ENCODE assay signal across 1 cellular context in the genomic region with DNA sequence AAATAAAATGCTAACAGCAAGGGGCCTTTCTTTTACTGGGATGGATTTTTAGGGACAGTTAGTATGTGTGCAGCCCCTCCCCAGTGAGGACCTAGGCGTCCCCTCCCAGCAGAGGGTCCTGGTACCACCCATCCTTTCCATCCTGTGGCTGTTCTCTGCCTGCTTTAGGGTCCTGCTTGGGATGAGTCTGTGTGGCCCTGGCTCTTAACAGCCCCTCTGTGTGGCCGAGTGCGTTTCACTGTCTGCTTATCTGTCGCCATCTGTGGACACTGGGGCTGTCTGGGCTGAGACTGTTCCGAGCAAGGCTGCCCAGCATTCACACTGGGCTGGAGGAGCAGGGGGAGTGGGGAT.
TF ChIP-seq lines count a peak whose summit lies in the region.

No MANE protein-coding gene starts in this region.

TF ChIP-seq in SK-N-SH treated with all-trans-retinoic acid at 6 μM for 48 hours, 23 proteins besides CTCF, POLR2A, EP300 and RAD21 (continued from another document):
- TF ChIP-seq ZFP30 (CRISPR knock-in tag; IDR thresholded peaks at IDR 0.05): no peak
- no peak for TF ChIP-seq SNAI2 (CRISPR knock-in tag; IDR thresholded peaks at IDR 0.05)
- no peak for TF ChIP-seq CSDC2 (CRISPR knock-in tag; IDR thresholded peaks at IDR 0.05)
- TF ChIP-seq CREB5 (CRISPR knock-in tag; IDR thresholded peaks at IDR 0.05; ENCODE audit: low read depth): no peak
- TF ChIP-seq TCF4 (CRISPR knock-in tag; IDR thresholded peaks at IDR 0.05; ENCODE audit: borderline replicate concordance): no peak
- TF ChIP-seq GLIS3 (CRISPR knock-in tag; IDR thresholded peaks at IDR 0.05): no peak
- no peak for TF ChIP-seq ESRRG (CRISPR knock-in tag; IDR thresholded peaks at IDR 0.05)
- no peak for TF ChIP-seq RARB (CRISPR knock-in tag; IDR thresholded peaks at IDR 0.05)
- TF ChIP-seq PPARA (CRISPR knock-in tag; IDR thresholded peaks at IDR 0.05; ENCODE audit: borderline replicate concordance): no peak
- TF ChIP-seq, protein P1, sequence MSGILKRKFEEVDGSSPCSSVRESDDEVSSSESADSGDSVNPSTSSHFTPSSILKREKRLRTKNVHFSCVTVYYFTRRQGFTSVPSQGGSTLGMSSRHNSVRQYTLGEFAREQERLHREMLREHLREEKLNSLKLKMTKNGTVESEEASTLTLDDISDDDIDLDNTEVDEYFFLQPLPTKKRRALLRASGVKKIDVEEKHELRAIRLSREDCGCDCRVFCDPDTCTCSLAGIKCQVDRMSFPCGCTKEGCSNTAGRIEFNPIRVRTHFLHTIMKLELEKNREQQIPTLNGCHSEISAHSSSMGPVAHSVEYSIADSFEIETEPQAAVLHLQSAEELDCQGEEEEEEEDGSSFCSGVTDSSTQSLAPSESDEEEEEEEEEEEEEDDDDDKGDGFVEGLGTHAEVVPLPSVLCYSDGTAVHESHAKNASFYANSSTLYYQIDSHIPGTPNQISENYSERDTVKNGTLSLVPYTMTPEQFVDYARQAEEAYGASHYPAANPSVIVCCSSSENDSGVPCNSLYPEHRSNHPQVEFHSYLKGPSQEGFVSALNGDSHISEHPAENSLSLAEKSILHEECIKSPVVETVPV (CRISPR knock-in tag; IDR thresholded peaks at IDR 0.05): no peak
- TF ChIP-seq, protein P2, sequence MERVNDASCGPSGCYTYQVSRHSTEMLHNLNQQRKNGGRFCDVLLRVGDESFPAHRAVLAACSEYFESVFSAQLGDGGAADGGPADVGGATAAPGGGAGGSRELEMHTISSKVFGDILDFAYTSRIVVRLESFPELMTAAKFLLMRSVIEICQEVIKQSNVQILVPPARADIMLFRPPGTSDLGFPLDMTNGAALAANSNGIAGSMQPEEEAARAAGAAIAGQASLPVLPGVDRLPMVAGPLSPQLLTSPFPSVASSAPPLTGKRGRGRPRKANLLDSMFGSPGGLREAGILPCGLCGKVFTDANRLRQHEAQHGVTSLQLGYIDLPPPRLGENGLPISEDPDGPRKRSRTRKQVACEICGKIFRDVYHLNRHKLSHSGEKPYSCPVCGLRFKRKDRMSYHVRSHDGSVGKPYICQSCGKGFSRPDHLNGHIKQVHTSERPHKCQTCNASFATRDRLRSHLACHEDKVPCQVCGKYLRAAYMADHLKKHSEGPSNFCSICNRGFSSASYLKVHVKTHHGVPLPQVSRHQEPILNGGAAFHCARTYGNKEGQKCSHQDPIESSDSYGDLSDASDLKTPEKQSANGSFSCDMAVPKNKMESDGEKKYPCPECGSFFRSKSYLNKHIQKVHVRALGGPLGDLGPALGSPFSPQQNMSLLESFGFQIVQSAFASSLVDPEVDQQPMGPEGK (CRISPR knock-in tag; IDR thresholded peaks at IDR 0.05; ENCODE audit: borderline replicate concordance): no peak
- TF ChIP-seq OSR1 (CRISPR knock-in tag; IDR thresholded peaks at IDR 0.05): no peak
- TF ChIP-seq ZNF565 (CRISPR knock-in tag; conservative IDR thresholded peaks at IDR 0.05; ENCODE audit: low read depth): no peak
- no peak for TF ChIP-seq ZC3H10 (CRISPR knock-in tag; IDR thresholded peaks at IDR 0.05)
- TF ChIP-seq ISL1 (CRISPR knock-in tag; IDR thresholded peaks at IDR 0.05): no peak
